1 cellular context compared by ENCODE assay signal in genomic region chr19:4007021-4007835, GRCh38.
A peak's percentile ranks its signal among the peaks of the same experiment; 100 is the strongest.
TF ChIP-seq lines count a peak whose summit lies in the region.

Gene PIAS4 (plus strand): TSS chr19:4007736. CDS start chr19:4007761, 25 bp downstream.

TF ChIP-seq in HepG2, 621 proteins besides CTCF, POLR2A, EP300 and RAD21 (continued from another document and continues in another):
- TF ChIP-seq AFF4 (CRISPR knock-in tag; IDR thresholded peaks at IDR 0.05) (no peak), DBP (CRISPR knock-in tag; IDR thresholded peaks at IDR 0.05; ENCODE audit: not compliant biosample characterization) (no peak), PAX8 (CRISPR knock-in tag; IDR thresholded peaks at IDR 0.05; ENCODE audit: borderline replicate concordance) (0 out of 2 replicates have a peak, but pooled peaks have one; percentile 42), HCFC1 (IDR thresholded peaks at IDR 0.05; ENCODE audit: low read depth, low read length) (peak; percentile 12; the same call in 1 of the 2 replicates), AHR (CRISPR knock-in tag; IDR thresholded peaks at IDR 0.05) (peak; percentile 86), NR2F6 (IDR thresholded peaks at IDR 0.05) (no peak), NR2F6 (CRISPR knock-in tag; IDR thresholded peaks at IDR 0.05) (peak; percentile 20; the same call in 1 of the 2 replicates), DR1 (CRISPR knock-in tag; IDR thresholded peaks at IDR 0.05) (peak; percentile 50; the same call in 1 of the 2 replicates), ZNF569 (CRISPR knock-in tag; IDR thresholded peaks at IDR 0.05; ENCODE audit: borderline replicate concordance) (no peak), XBP1 (CRISPR knock-in tag; IDR thresholded peaks at IDR 0.05) (no peak), ZNF350 (CRISPR knock-in tag; IDR thresholded peaks at IDR 0.05; ENCODE audit: borderline replicate concordance, low read depth) (peak; percentile 69), HINFP (CRISPR knock-in tag; IDR thresholded peaks at IDR 0.05; ENCODE audit: low read depth) (0 out of 2 replicates have a peak, but pooled peaks have one; percentile 34), NBN (conservative IDR thresholded peaks at IDR 0.05) (no peak), ZBTB7A (CRISPR knock-in tag; IDR thresholded peaks at IDR 0.05) (no peak), ZNF280D (CRISPR knock-in tag; IDR thresholded peaks at IDR 0.05) (no peak), ZFP62 (CRISPR knock-in tag; IDR thresholded peaks at IDR 0.05) (no peak), NR1H2 (CRISPR knock-in tag; IDR thresholded peaks at IDR 0.05; ENCODE audit: borderline replicate concordance, low read depth) (no peak), MIXL1 (CRISPR knock-in tag; IDR thresholded peaks at IDR 0.05) (0 out of 2 replicates have a peak, but pooled peaks have one; percentile 45), ZBTB43 (CRISPR knock-in tag; conservative IDR thresholded peaks at IDR 0.05) (0 out of 2 replicates have a peak, but pooled peaks have one; percentile 28), ZNF674 (CRISPR knock-in tag; IDR thresholded peaks at IDR 0.05; ENCODE audit: low read depth) (no peak), KDM3A (CRISPR knock-in tag; IDR thresholded peaks at IDR 0.05; ENCODE audit: low read depth) (0 out of 2 replicates have a peak, but pooled peaks have one; percentile 59), ARHGAP35 (CRISPR knock-in tag; IDR thresholded peaks at IDR 0.05; ENCODE audit: borderline replicate concordance) (no peak), ARID2 (CRISPR knock-in tag; IDR thresholded peaks at IDR 0.05; ENCODE audit: borderline replicate concordance) (no peak), KDM5A (IDR thresholded peaks at IDR 0.05; ENCODE audit: borderline replicate concordance, low read length) (peak; percentile 24; the same call in 1 of the 2 replicates), RFXAP (CRISPR knock-in tag; IDR thresholded peaks at IDR 0.05; ENCODE audit: borderline replicate concordance) (0 out of 2 replicates have a peak, but pooled peaks have one; percentile 64), ZNF275 (CRISPR knock-in tag; IDR thresholded peaks at IDR 0.05; ENCODE audit: borderline replicate concordance) (0 out of 2 replicates have a peak, but pooled peaks have one; percentile 60), NCOA5 (CRISPR knock-in tag; IDR thresholded peaks at IDR 0.05) (no peak), BORCS8-MEF2B (CRISPR knock-in tag; IDR thresholded peaks at IDR 0.05) (peak; percentile 79), KDM1A (CRISPR knock-in tag; IDR thresholded peaks at IDR 0.05) (no peak), ZNF563 (CRISPR knock-in tag; IDR thresholded peaks at IDR 0.05) (peak; percentile 89), CEBPB (IDR thresholded peaks at IDR 0.05; ENCODE audit: borderline replicate concordance, low read depth, low read length) (no peak), IRF2 (CRISPR knock-in tag; IDR thresholded peaks at IDR 0.05) (0 out of 2 replicates have a peak, but pooled peaks have one; percentile 64), MYNN (CRISPR knock-in tag; IDR thresholded peaks at IDR 0.05; ENCODE audit: low read depth) (no peak), TMF1 (CRISPR knock-in tag; IDR thresholded peaks at IDR 0.05; ENCODE audit: low read depth) (peak; percentile 82; the same call in 1 of the 2 replicates), ZBTB25 (CRISPR knock-in tag; IDR thresholded peaks at IDR 0.05) (0 out of 2 replicates have a peak, but pooled peaks have one; percentile 31), ISL2 (CRISPR knock-in tag; IDR thresholded peaks at IDR 0.05) (peak; percentile 30; the same call in 1 of the 2 replicates), GTF3A (CRISPR knock-in tag; conservative IDR thresholded peaks at IDR 0.05) (no peak), ZNF33B (CRISPR knock-in tag; IDR thresholded peaks at IDR 0.05) (no peak), REXO4 (CRISPR knock-in tag; IDR thresholded peaks at IDR 0.05; ENCODE audit: borderline replicate concordance) (no peak), NFIC (IDR thresholded peaks at IDR 0.05; ENCODE audit: low read length) (no peak), ZNF879 (CRISPR knock-in tag; IDR thresholded peaks at IDR 0.05) (no peak), DZIP1 (CRISPR knock-in tag; IDR thresholded peaks at IDR 0.05) (no peak), PRDM4 (CRISPR knock-in tag; IDR thresholded peaks at IDR 0.05; ENCODE audit: borderline replicate concordance) (no peak), ZNF891 (CRISPR knock-in tag; IDR thresholded peaks at IDR 0.05) (peak; percentile 73; the same call in 1 of the 2 replicates), ESRRA (CRISPR knock-in tag; IDR thresholded peaks at IDR 0.05; ENCODE audit: low read depth) (0 out of 2 replicates have a peak, but pooled peaks have one; percentile 51), KAT7 (CRISPR knock-in tag; IDR thresholded peaks at IDR 0.05; ENCODE audit: borderline replicate concordance) (no peak; the same call in 1 of the 2 replicates), ZBTB38 (CRISPR knock-in tag; IDR thresholded peaks at IDR 0.05) (peak; percentile 88), PHB2 (IDR thresholded peaks at IDR 0.05; ENCODE audit: partially characterized antibody) (no peak)
